Comparison of ENCODE assay signal across 8 cellular contexts in genomic region chr11:67613960-67614715, GRCh38.
DNase-seq lines count a peak whose midpoint lies in the region; ATAC-seq lines count a peak whose summit lies in the region.

No MANE protein-coding gene starts in this region.

- ATAC-seq in GM19397 (IDR thresholded peaks at IDR 0.05; ENCODE audit: unreplicated experiment) (peak; percentile 85), HG03558 (IDR thresholded peaks at IDR 0.05; ENCODE audit: extremely low read depth, unreplicated experiment) (peak; percentile 44)

- H3K9me3 Mint-ChIP-seq in activated naive CD8-positive, alpha-beta T cell (ENCODE audit: low read depth) = no peaks in the 10 kb centered on the region

- H3K27ac Mint-ChIP-seq in activated naive CD8-positive, alpha-beta T cell = peak overlapping the region; percentile 97

- DNase-seq in D341Med (ENCODE audit: low spot score) (peak; percentile 78), SKM-1 treated with dmso at 0.1 percent for 144 hours (lab: John Stamatoyannopoulos, UW; ENCODE audit: unreplicated experiment) (peak; percentile 63), iPS DF 19.7 (ENCODE audit: low read depth, low spot score) (peak; percentile 20), hippocampal formation (lab: John Stamatoyannopoulos, UW) (no peak)
- peak; percentile 63 to 70 for DNase-seq in stimulated activated CD4-positive, alpha-beta T cell treated with anti-CD3 and anti-CD28 coated beads, Interleukin-12 subunit alpha, Interleukin-12 subunit beta, amount 100 ng/mL, for 24 hours (ENCODE audit: low read depth in 2 of 2)

- no peaks in the 10 kb centered on the region for H3K27me3 Mint-ChIP-seq in activated naive CD8-positive, alpha-beta T cell

- H3K36me3 Mint-ChIP-seq in activated naive CD8-positive, alpha-beta T cell = no peaks in the 10 kb centered on the region

- peak overlapping the region; percentile 79 for H3K4me3 Mint-ChIP-seq in activated naive CD8-positive, alpha-beta T cell

- H3K4me1 Mint-ChIP-seq in activated naive CD8-positive, alpha-beta T cell (ENCODE audit: low read depth) = peaks cover 24% of the 10 kb centered on the region

Comparison
In these comparisons a context has a peak if more than half of its experiments do, and no peak if none do; other contexts are left out.
1. DNase-seq: peak in D341Med (single experiment), SKM-1 treated with dmso at 0.1 percent for 144 hours (single experiment), iPS DF 19.7 (single experiment) and stimulated activated CD4-positive, alpha-beta T cell treated with anti-CD3 and anti-CD28 coated beads, Interleukin-12 subunit alpha, Interleukin-12 subunit beta, amount 100 ng/mL, for 24 hours (2 of 2); none in hippocampal formation (0 of 2).